8 cellular contexts compared by ENCODE assay signal in genomic region chr9:121599186-121599871, GRCh38. TPM values are rescaled to one million over a fixed set of nuclear protein-coding genes. Genes with fewer than 3 reads are reported as not detected.
A peak's percentile ranks its signal among the peaks of the same experiment; 100 is the strongest.
DNase-seq lines count a peak whose midpoint lies in the region; ATAC-seq, FAIRE-seq and TF ChIP-seq lines count a peak whose summit lies in the region.

No MANE protein-coding gene starts in this region.

- H3K4me3 ChIP-seq in PC-3 (ENCODE audit: low read length) (peak overlapping the region; percentile 86), neuronal stem cell (ENCODE audit: low read length in 2 of 2) (peak overlapping the region; percentile 52 to 94)

- CTCF ChIA-PET in PC-3 (lab: Charles Lee): interaction anchor here (0.5 to 1.7 kb wide), 4 partner anchors 10 to 53 kb away, joined by 3 to 14 read pairs (median 4); no protein-coding TSS in a partner anchor

- H3K36me3 ChIP-seq in PC-3 (ENCODE audit: low read depth, low read length) (no peaks in the 10 kb centered on the region), neuronal stem cell (replicated peaks in 1 of 2; ENCODE audit: control insufficient read depth in 2 of 2, insufficient read depth in 2 of 2, low read length in 2 of 2) (no peaks in the 10 kb centered on the region)

- H2BK15ac ChIP-seq in neuronal stem cell (ENCODE audit: low read length): peak overlapping the region; percentile 78

- H3K23ac ChIP-seq in neuronal stem cell (ENCODE audit: low read depth, low read length, poor library complexity): peak overlapping the region; percentile 29

- H3K9me3 ChIP-seq in PC-3 (ENCODE audit: low read length) (no peaks in the 10 kb centered on the region), neuronal stem cell (replicated peaks in 1 of 2; ENCODE audit: control insufficient read depth in 2 of 2, insufficient read depth in 1 of 2, low read depth in 1 of 2, low read length in 2 of 2) (peaks cover 3 to 10% of the 10 kb centered on the region in 2 donors)

- peak overlapping the region; percentile 55; the same call in 1 of the 2 replicates for H3K27ac ChIP-seq in PC-3 (ENCODE audit: low read length)
- peak overlapping the region; percentile 98 for H3K27ac ChIP-seq in neuronal stem cell (replicated peaks; ENCODE audit: low read length)

- H4K20me1 ChIP-seq in PC-3 (ENCODE audit: low read length): no peaks in the 10 kb centered on the region

- no peak overlapping the region for H4K91ac ChIP-seq in neuronal stem cell (ENCODE audit: low read depth, low read length, poor library complexity)

- H3K4me2 ChIP-seq in PC-3 (ENCODE audit: low read length) (peak overlapping the region; percentile 92), neuronal stem cell (ENCODE audit: insufficient read depth, low read length, poor library complexity, severe bottlenecking) (peak overlapping the region; percentile 95)

- peaks cover 20% of the 10 kb centered on the region for H3K79me2 ChIP-seq in PC-3 (ENCODE audit: low read length)

- H4K8ac ChIP-seq in neuronal stem cell (ENCODE audit: low read depth, low read length): no peak overlapping the region

- H3K27me3 ChIP-seq in PC-3 (ENCODE audit: low read length) (no peaks in the 10 kb centered on the region), neuronal stem cell (ENCODE audit: control insufficient read depth in 3 of 3, insufficient read depth in 3 of 3, low read depth in 1 of 3, low read length in 3 of 3) (peaks cover 0 to 66% (median 7%) of the 10 kb centered on the region in 3 experiments)

- peak overlapping the region; percentile 19 for H2BK120ac ChIP-seq in neuronal stem cell (ENCODE audit: low read depth, low read length)

- no peak overlapping the region for H2BK12ac ChIP-seq in neuronal stem cell (ENCODE audit: low read length)

- FAIRE-seq in frontal cortex (lab: Jason Lieb, UNC): no peak

- intact Hi-C loops in PC-3 (cut with micrococcal nuclease): loop anchor here (5.0 kb wide), 1 partner anchor 42 kb away; no protein-coding TSS in a partner anchor

- H2AFZ ChIP-seq in PC-3 (ENCODE audit: low read length): peak overlapping the region; percentile 89
- H2AFZ ChIP-seq in neuronal stem cell (ENCODE audit: low read length): peak overlapping the region; percentile 93

- peak overlapping the region; percentile 47 for H3K14ac ChIP-seq in neuronal stem cell (ENCODE audit: low read length)

- peaks cover 13% of the 10 kb centered on the region; the same call in 1 of the 2 replicates for H3K4me1 ChIP-seq in PC-3 (ENCODE audit: insufficient read depth, low read length)
- peaks cover 12 to 15% of the 10 kb centered on the region in 2 donors for H3K4me1 ChIP-seq in neuronal stem cell (ENCODE audit: control insufficient read depth in 2 of 2, insufficient read depth in 1 of 2, low read depth in 1 of 2, low read length in 2 of 2)

- no CpG with 5 or more reads among the region's 80 CpGs for WGBS in neuronal stem cell (ENCODE audit: extremely low coverage in 2 of 2, insufficient read length in 2 of 2, insufficient replicate concordance in 1 of 2), 2 donors

- peaks cover 2% of the 10 kb centered on the region for H3K79me1 ChIP-seq in neuronal stem cell (ENCODE audit: low read depth, low read length)

- peak; percentile 78 for ATAC-seq in PC-3
- no peak for ATAC-seq in HG03097 (IDR thresholded peaks at IDR 0.05; ENCODE audit: low FRiP score, unreplicated experiment)
- no peak for ATAC-seq in GM18870 (IDR thresholded peaks at IDR 0.05; ENCODE audit: unreplicated experiment)

- DNase-seq in DMS53 (lab: John Stamatoyannopoulos, UW) (peak; percentile 81), PC-3 (peak; percentile 85), frontal cortex (ENCODE audit: low spot score in 2 of 2) (peak; percentile 79 to 89), neuronal stem cell (ENCODE audit: low spot score) (peak; percentile 84), NCI-H2107 (lab: John Stamatoyannopoulos, UW) (no peak)
- no peak for DNase-seq in central memory CD4-positive, alpha-beta T cell

- peak overlapping the region; percentile 23 for H2AK5ac ChIP-seq in neuronal stem cell (ENCODE audit: low read depth, low read length)

- H2BK5ac ChIP-seq in neuronal stem cell (ENCODE audit: low read length): peak overlapping the region; percentile 97

- H3K18ac ChIP-seq in neuronal stem cell (ENCODE audit: low read length): peak overlapping the region; percentile 98

- H3K4ac ChIP-seq in neuronal stem cell (ENCODE audit: low read length): no peak overlapping the region

- peaks cover 3% of the 10 kb centered on the region for H3F3A ChIP-seq in PC-3 (ENCODE audit: low read length, unreplicated experiment)

- TF ChIP-seq CTCF in PC-3 (conservative IDR thresholded peaks at IDR 0.05; ENCODE audit: low read depth, low read length): no peak

- BruUV-seq in PC-3 (replicated peaks; lab: Mats Ljungman, UMichigan): no TSS peak

- POLR2A ChIA-PET in PC-3 (lab: Charles Lee; ENCODE audit: unreplicated experiment): no interaction called here

- H3K9ac ChIP-seq in PC-3 (ENCODE audit: low read length) (peak overlapping the region; percentile 70), neuronal stem cell (ENCODE audit: low read depth, low read length, poor library complexity) (peak overlapping the region; percentile 87)

- no peaks in the 10 kb centered on the region for H3K9me2 ChIP-seq in PC-3 (replicated peaks; ENCODE audit: low read length)

RNA-seq across cellular contexts. Expression of gene DAB2IP, which starts 52.1 kb away (rescaled TPM):
- 15.2 and 17.6 TPM in 2 replicates for total RNA-seq in PC-3 (2014; rRNA removed)
- total RNA-seq in frontal cortex: 12.6 TPM
- 28.9 TPM for polyA plus RNA-seq in neuronal stem cell (2013, experiment 1 of 2)
- polyA plus RNA-seq in neuronal stem cell (2013, experiment 2 of 2): 29.1 TPM

Comparison
In these comparisons a context has a peak if more than half of its experiments do, and no peak if none do; other contexts are left out.
1. DNase-seq: peak in DMS53 (single experiment), PC-3 (single experiment), frontal cortex (2 of 2) and neuronal stem cell (single experiment); none in NCI-H2107 (single experiment) and central memory CD4-positive, alpha-beta T cell (single experiment).